8 cellular contexts compared by ENCODE assay signal in the genomic region with DNA sequence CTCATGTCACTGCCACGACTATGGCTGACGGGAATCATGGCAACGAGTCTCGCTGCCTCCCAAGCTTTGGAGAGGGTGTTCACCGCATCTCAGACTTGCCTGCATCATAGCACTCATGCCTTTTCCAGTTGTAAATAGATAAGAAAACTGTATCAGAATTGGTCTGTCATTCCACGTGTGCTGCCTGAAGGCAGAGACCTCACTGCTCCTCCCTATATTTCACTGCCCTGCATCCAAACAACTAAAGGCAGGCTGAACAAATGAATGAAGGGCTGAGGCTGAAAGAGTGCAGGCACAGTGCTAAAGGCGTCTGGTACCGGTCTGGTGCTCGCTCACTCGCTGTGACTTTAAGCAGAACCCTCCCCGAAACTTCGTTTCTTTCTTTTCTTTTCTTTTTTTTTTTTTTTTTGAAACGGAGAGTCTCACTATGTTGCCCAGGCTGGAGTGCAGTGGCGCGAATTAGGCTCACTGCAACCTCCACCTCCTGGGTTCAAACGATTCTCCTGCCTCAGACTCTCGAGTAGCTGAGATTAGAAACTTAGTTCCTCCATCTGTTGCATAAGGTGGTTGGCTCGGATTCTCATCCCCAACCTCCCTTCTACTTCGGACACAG. TPM values are rescaled to one million over a fixed set of nuclear protein-coding genes. Genes with fewer than 3 reads are reported as not detected.
DNase-seq lines count a peak whose midpoint lies in the region; ATAC-seq, FAIRE-seq and TF ChIP-seq lines count a peak whose summit lies in the region.

No MANE protein-coding gene starts in this region.

- peak overlapping the region; percentile 59 for H2AFZ ChIP-seq in HCT116 (ENCODE audit: low read depth, low read length, poor library complexity, severe bottlenecking)

- H3K36me3 ChIP-seq in HCT116 (ENCODE audit: control insufficient read depth in 1 of 2, insufficient read depth in 2 of 2, low read length in 2 of 2) (0 out of 4 replicates have a peak, but pooled peaks cover 0 to 2% of the 10 kb centered on the region in 2 experiments), spleen (peaks cover 0 to 8% (median 3%) of the 10 kb centered on the region in 6 donors)

- no peak for FAIRE-seq in frontal cortex (lab: Jason Lieb, UNC)

- H3K79me2 ChIP-seq in HCT116 (ENCODE audit: insufficient read depth, low read length) = peaks cover 19% of the 10 kb centered on the region

- TF ChIP-seq RAD21 in HCT116 (IDR thresholded peaks at IDR 0.05; ENCODE audit: low read depth) = no peak

- RAD21 ChIA-PET in HCT116 (lab: Charles Lee; ENCODE audit: low non-redundant PET in 1 of 2, low total read pairs in 2 of 2, uncharacterized antibody in 2 of 2, unreplicated experiment in 2 of 2) = interaction anchor here in 1 of 2 experiments (1.9 kb wide), 1 partner anchor 25 kb away, joined by 5 read pairs; a partner anchor contains a TSS

- POLR2A ChIA-PET in HCT116 (lab: Charles Lee) (interaction anchor here (0.7 to 1.8 kb wide), 3 partner anchors 23 to 264 kb away, joined by 3 to 6 read pairs (median 4); a partner anchor contains a TSS), WTC11 (lab: Charles Lee) (interaction anchor here (0.7 to 1.5 kb wide), 5 partner anchors 25 to 318 kb away, joined by 3 to 5 read pairs (median 3); a partner anchor contains a TSS)

- no peaks in the 10 kb centered on the region for H3K27me3 Mint-ChIP-seq in Calu3 (ENCODE audit: unreplicated experiment)
- peaks cover 11% of the 10 kb centered on the region for H3K27me3 Mint-ChIP-seq in WTC11 (ENCODE audit: low read depth)

- peak overlapping the region; percentile 76 for H3K9ac ChIP-seq in HCT116 (ENCODE audit: low read length)

- peaks cover 9% of the 10 kb centered on the region for H3K4me1 Mint-ChIP-seq in Calu3 (ENCODE audit: low read depth, unreplicated experiment)
- peaks cover 18% of the 10 kb centered on the region for H3K4me1 Mint-ChIP-seq in WTC11

- peak overlapping the region; percentile 79 to 94 for H3K4me3 ChIP-seq in HCT116 (replicated peaks in 1 of 2; ENCODE audit: low read depth in 1 of 2, low read length in 2 of 2)
- peak overlapping the region; percentile 66 for H3K4me3 ChIP-seq in right cardiac atrium (ENCODE audit: low read length)
- H3K4me3 ChIP-seq in spleen = peak overlapping the region; percentile 58 to 96 (median 80)

- H3K27me3 ChIP-seq in HCT116 (ENCODE audit: insufficient read depth, low read length) (no peaks in the 10 kb centered on the region), right cardiac atrium (ENCODE audit: control insufficient read depth, insufficient read depth) (no peaks in the 10 kb centered on the region), spleen (replicated peaks in 1 of 7) (no peaks in the 10 kb centered on the region)

- H3K27ac Mint-ChIP-seq in Calu3 (ENCODE audit: unreplicated experiment) (peak overlapping the region; percentile 63), WTC11 (no peak overlapping the region)

- intact Hi-C loops in Calu3 (cut with micrococcal nuclease; ENCODE audit: unreplicated experiment) = no loop called here
- intact Hi-C loops in HCT116 (cut with micrococcal nuclease) = no loop called here
- intact Hi-C loops in right cardiac atrium (cut with DNase I) = loop anchor here in 1 of 4 donors (10.0 kb wide), 1 partner anchor 151 kb away; no protein-coding TSS in a partner anchor
- intact Hi-C loops in spleen (cut with DNase I; ENCODE audit: low total_unique reads) = loop anchor here (5.0 kb wide), 1 partner anchor 149 kb away; no protein-coding TSS in a partner anchor

- peak overlapping the region; percentile 89 for H3K4me2 ChIP-seq in HCT116 (ENCODE audit: low read length)

- no peaks in the 10 kb centered on the region for H4K20me1 ChIP-seq in HCT116 (ENCODE audit: insufficient read depth)

- TF ChIP-seq CTCF in Calu3 (IDR thresholded peaks at IDR 0.05; ENCODE audit: unreplicated experiment) (no peak), HCT116 (IDR thresholded peaks at IDR 0.05 in 2 of 3, conservative IDR thresholded peaks at IDR 0.05 in 1 of 3; ENCODE audit: borderline replicate concordance in 1 of 3, insufficient read depth in 1 of 3, low read depth in 2 of 3, low read length in 2 of 3) (no peak), WTC11 (IDR thresholded peaks at IDR 0.05) (no peak), spleen (IDR thresholded peaks at IDR 0.05 in 8 of 11, conservative IDR thresholded peaks at IDR 0.05 in 3 of 11) (no peak)

- TSS peak; percentile 80 for BruUV-seq in Calu3 (replicated peaks; lab: Mats Ljungman, UMichigan)
- BruUV-seq in HCT116 (replicated peaks; lab: Mats Ljungman, UMichigan) = TSS peak; percentile 76

- H3K9me3 Mint-ChIP-seq in Calu3 (ENCODE audit: low read depth, unreplicated experiment) = no peaks in the 10 kb centered on the region
- no peaks in the 10 kb centered on the region for H3K9me3 Mint-ChIP-seq in WTC11

- ATAC-seq in HCT116 = peak; percentile 16
- ATAC-seq in WTC11 = no peak
- peak in 1 of 2 donors; percentile 2 for ATAC-seq in right cardiac atrium

- peak overlapping the region; percentile 88 for H3K4me3 Mint-ChIP-seq in Calu3 (ENCODE audit: low read depth, unreplicated experiment)
- peak overlapping the region; percentile 100 for H3K4me3 Mint-ChIP-seq in WTC11

- no peak for DNase-seq in Calu3
- no peak for DNase-seq in HCT116 (ENCODE audit: low read depth, low spot score)
- DNase-seq in WTC11 (ENCODE audit: low spot score) = no peak
- no peak for DNase-seq in right cardiac atrium
- no peak for DNase-seq in spleen
- no peak for DNase-seq in islet precursor cell
- no peak for DNase-seq in NCI-H187 (lab: John Stamatoyannopoulos, UW)
- no peak for DNase-seq in frontal cortex (ENCODE audit: low spot score in 2 of 2)

- H3K4me1 ChIP-seq in HCT116 (ENCODE audit: control insufficient read depth in 1 of 2, insufficient read depth in 2 of 2, low read length in 2 of 2) = peaks cover 0 to 14% of the 10 kb centered on the region in 2 experiments; a peak in 2 of 4 replicates
- peaks cover 4% of the 10 kb centered on the region for H3K4me1 ChIP-seq in right cardiac atrium (ENCODE audit: control insufficient read depth, insufficient read depth, low read length)
- peaks cover 9 to 37% (median 16%) of the 10 kb centered on the region in 6 donors for H3K4me1 ChIP-seq in spleen

- CTCF ChIA-PET in Calu3 (lab: Charles Lee) (interaction anchor here (0.6 to 1.4 kb wide), 5 partner anchors 16 to 318 kb away, joined by 3 to 5 read pairs (median 3); no protein-coding TSS in a partner anchor), HCT116 (lab: Charles Lee) (no interaction called here), WTC11 (lab: Charles Lee) (interaction anchor here (1.0 to 2.6 kb wide), 7 partner anchors 25 to 314 kb away, joined by 3 to 18 read pairs (median 4); a partner anchor contains a TSS)

- TF ChIP-seq POLR2A in HCT116 (IDR thresholded peaks at IDR 0.05; ENCODE audit: borderline replicate concordance, extremely low read depth, insufficient read depth, insufficient read length) (no peak), spleen (IDR thresholded peaks at IDR 0.05) (no peak)

- H3K27ac ChIP-seq in HCT116 (ENCODE audit: low read depth, low read length) (no peak overlapping the region; the same call in 1 of the 2 replicates), right cardiac atrium (ENCODE audit: low read length) (peak overlapping the region; percentile 15), spleen (peak overlapping the region in 6 of 8 donors; percentile 62 to 87 (median 78))

- 4% methylated on average over 19 of the region's 19 CpGs for WGBS in right cardiac atrium
- 6 to 14% (median 12%) methylated on average over 19 of the region's 19 CpGs for WGBS in spleen, 5 donors

- H3K9me3 ChIP-seq in HCT116 (ENCODE audit: control insufficient read depth in 1 of 2, insufficient read depth in 1 of 2, low read depth in 1 of 2, low read length in 2 of 2) (no peaks in the 10 kb centered on the region), right cardiac atrium (ENCODE audit: control insufficient read depth, low read length) (no peaks in the 10 kb centered on the region), spleen (no peaks in the 10 kb centered on the region)

- H3K9me2 ChIP-seq in HCT116 (ENCODE audit: insufficient read depth) = no peaks in the 10 kb centered on the region

- H3K36me3 Mint-ChIP-seq in Calu3 (ENCODE audit: insufficient read depth, unreplicated experiment) (peaks cover 10% of the 10 kb centered on the region), WTC11 (peaks cover 2% of the 10 kb centered on the region; the same call in 1 of the 2 replicates)

TF ChIP-seq in HCT116, 20 proteins besides CTCF, POLR2A, EP300 and RAD21 (continues in another document):
- TF ChIP-seq SIN3A (IDR thresholded peaks at IDR 0.05; ENCODE audit: low read depth) (no peak), SRF (IDR thresholded peaks at IDR 0.05; ENCODE audit: low read depth) (no peak), CBX3 (IDR thresholded peaks at IDR 0.05; ENCODE audit: low read depth) (no peak), EZH2 (IDR thresholded peaks at IDR 0.05) (no peak), EGR1 (IDR thresholded peaks at IDR 0.05; ENCODE audit: low read depth) (no peak)

RNA-seq across cellular contexts. Expression of a gene that starts 0.5 kb away (rescaled TPM):
- total RNA-seq in Calu3 (2022) = 23.5 and 24.1 TPM in 2 replicates
- total RNA-seq in HCT116 (2021; ENCODE audit: unreplicated experiment) = 17.7 TPM
- 13.7 and 16.3 TPM in 2 replicates for polyA plus RNA-seq in HCT116 (2012)
- 27.4 to 33.2 TPM (median 29.0 TPM) in 3 replicates for total RNA-seq in WTC11 (2021)
- 10 to 100 TPM; 28.9 to 37.1 (median 31.9) TPM for total RNA-seq in right cardiac atrium
- 32.9 TPM for polyA plus RNA-seq in right cardiac atrium
- 10 to 100 TPM; 14.5 to 28.8 (median 23.4) TPM for total RNA-seq in spleen
- 10 to 100 TPM in 2 of 3 donors, 1 to 10 TPM in 1; 7.4 to 15.2 (median 13.7) TPM for polyA plus RNA-seq in spleen
- 27.7 TPM for total RNA-seq in frontal cortex

RNA-seq across cellular contexts. Expression of a gene that starts 25.3 kb away (rescaled TPM):
- 12.6 and 14.6 TPM in 2 replicates for total RNA-seq in Calu3 (2022)
- 25.5 TPM for total RNA-seq in HCT116 (2021; ENCODE audit: unreplicated experiment)
- polyA plus RNA-seq in HCT116 (2012) = 20.7 and 20.9 TPM in 2 replicates
- 33.2 to 39.5 TPM (median 35.1 TPM) in 3 replicates for total RNA-seq in WTC11 (2021)
- total RNA-seq in right cardiac atrium = 10 to 100 TPM; 16.5 to 22.3 (median 19.4) TPM
- 18.5 TPM for polyA plus RNA-seq in right cardiac atrium
- 10 to 100 TPM; 33.2 to 50.7 (median 37.6) TPM for total RNA-seq in spleen
- polyA plus RNA-seq in spleen = 10 to 100 TPM; 13.3 to 24.9 (median 15.9) TPM
- total RNA-seq in frontal cortex = 14.3 TPM

RNA-seq across cellular contexts. Expression of a gene that starts 26.2 kb away (rescaled TPM):
- 40.4 and 50.3 TPM in 2 replicates for total RNA-seq in Calu3 (2022)
- 73.7 TPM for total RNA-seq in HCT116 (2021; ENCODE audit: unreplicated experiment)
- 76.0 and 90.0 TPM in 2 replicates for polyA plus RNA-seq in HCT116 (2012)
- 95.2 to 118 TPM (median 96.0 TPM) in 3 replicates for total RNA-seq in WTC11 (2021)
- 10 to 100 TPM; 71.9 to 87.6 (median 80.0) TPM for total RNA-seq in right cardiac atrium
- 91.0 TPM for polyA plus RNA-seq in right cardiac atrium
- total RNA-seq in spleen = 10 to 100 TPM; 41.5 to 70.4 (median 65.4) TPM
- 10 to 100 TPM; 69.8 to 90.9 (median 80.0) TPM for polyA plus RNA-seq in spleen
- total RNA-seq in frontal cortex = 66.0 TPM
